ENCODE assay signal across 15 cellular contexts in the genomic region with DNA sequence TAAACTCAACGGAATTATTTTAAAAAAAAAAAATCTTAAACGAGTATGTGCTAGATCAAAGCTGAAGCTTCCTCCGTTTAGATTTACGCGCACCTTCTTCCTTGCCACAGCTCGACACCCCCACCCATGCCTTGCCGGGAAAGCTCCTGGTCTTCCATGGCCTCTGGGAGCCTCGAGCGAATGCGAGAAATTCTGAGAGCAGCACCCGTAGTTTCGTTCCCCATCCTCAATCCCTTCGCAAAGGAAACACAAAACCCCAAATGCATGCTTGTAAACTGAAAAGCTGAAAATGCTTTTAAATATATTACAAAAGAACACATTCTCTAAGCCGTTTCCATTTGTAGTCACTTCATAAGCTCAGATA. TPM values are rescaled to one million over a fixed set of nuclear protein-coding genes. Genes with fewer than 3 reads are reported as not detected.
A peak's percentile ranks its signal among the peaks of the same experiment; 100 is the strongest.
DNase-seq lines count a peak whose midpoint lies in the region; ATAC-seq and TF ChIP-seq lines count a peak whose summit lies in the region.
"Had no signal": no experiment of that assay in that cellular context is flagged by ENCODE, and none has a peak within 500 bp of the region (broad histone marks: within the 10 kb centered on the region; RNA-seq: fewer than 3 reads in every experiment).

No MANE protein-coding gene starts in this region.

- H3K4me1 ChIP-seq in heart left ventricle, result peaks cover 0 to 24% (median 6%) of the 10 kb centered on the region in 12 donors
- peaks cover 0 to 17% of the 10 kb centered on the region in 2 donors for H3K4me1 ChIP-seq in thoracic aorta (ENCODE audit: control insufficient read depth in 1 of 2, low read depth in 2 of 2)

- no peaks in the 10 kb centered on the region for H3K36me3 ChIP-seq in heart left ventricle
- no peaks in the 10 kb centered on the region for H3K36me3 ChIP-seq in thoracic aorta

- no peaks in the 10 kb centered on the region for H3K9me3 ChIP-seq in heart left ventricle
- no peaks in the 10 kb centered on the region for H3K9me3 ChIP-seq in thoracic aorta

- no peak overlapping the region for H3K27ac ChIP-seq in heart left ventricle
- H3K27ac ChIP-seq in dorsolateral prefrontal cortex, result no peak overlapping the region
- peak overlapping the region in 1 of 2 donors; percentile 8 for H3K27ac ChIP-seq in thoracic aorta

- ATAC-seq in heart left ventricle (no peak), Right ventricle myocardium inferior (no peak), thoracic aorta (ENCODE audit: insufficient number of reproducible peaks, low FRiP score, low read depth) (no peak), GM21737 (IDR thresholded peaks at IDR 0.05; ENCODE audit: unreplicated experiment) (no peak)
- ATAC-seq: effector memory CD8-positive, alpha-beta T cell; natural killer cell had no signal

- TF ChIP-seq POLR2A in heart left ventricle (IDR thresholded peaks at IDR 0.05) (no peak), lower leg skin (IDR thresholded peaks at IDR 0.05) (no peak)

- DNase-seq in heart left ventricle (no peak), Right ventricle myocardium inferior (ENCODE audit: missing footprints) (no peak), dorsolateral prefrontal cortex (no peak), lower leg skin (ENCODE audit: low spot score in 2 of 2) (no peak), thoracic aorta (ENCODE audit: low spot score) (no peak), A172 (ENCODE audit: low spot score) (no peak), kidney glomerular epithelial cell (lab: John Stamatoyannopoulos, UW) (no peak)
- DNase-seq: activated CD4-positive, alpha-beta T cell treated with anti-CD3 and anti-CD28 coated beads, Interleukin-2, amount 10 ng/mL, durations not matched to agents 7 days and 5 days; activated naive CD4-positive, alpha-beta T cell treated with Interleukin-2 at 50 U/mL for 16 hours; DND-41; effector memory CD8-positive, alpha-beta T cell; immature natural killer cell; natural killer cell; SW 1271 had no signal

- H3K27me3 ChIP-seq in heart left ventricle (peaks cover 15 to 80% (median 54%) of the 10 kb centered on the region in 9 donors), dorsolateral prefrontal cortex (peaks cover 4 to 87% (median 65%) of the 10 kb centered on the region in 45 donors), thoracic aorta (replicated peaks; ENCODE audit: insufficient read depth) (no peaks in the 10 kb centered on the region)

- 5 to 9% (median 7%) methylated on average over 14 of the region's 14 CpGs for WGBS in heart left ventricle, 4 donors
- WGBS in lower leg skin, 2 donors, result 1 to 3% methylated on average over 14 of the region's 14 CpGs

- no peak for TF ChIP-seq CTCF in heart left ventricle (IDR thresholded peaks at IDR 0.05)
- TF ChIP-seq CTCF in dorsolateral prefrontal cortex (IDR thresholded peaks at IDR 0.05 in 54 of 56, conservative IDR thresholded peaks at IDR 0.05 in 2 of 56; ENCODE audit: low read depth in 1 of 56, partially characterized antibody in 56 of 56), result no peak
- TF ChIP-seq CTCF in lower leg skin (IDR thresholded peaks at IDR 0.05), result no peak
- no peak for TF ChIP-seq CTCF in thoracic aorta (IDR thresholded peaks at IDR 0.05)

- intact Hi-C loops in heart left ventricle (cut with DNase I) (loop anchor here in 1 of 10 donors (10.0 kb wide), 1 partner anchor 54 kb away; no protein-coding TSS in a partner anchor), Right ventricle myocardium inferior (cut with DNase I) (no loop called here), dorsolateral prefrontal cortex (cut with DNase I) (no loop called here), lower leg skin (cut with DNase I; ENCODE audit: low total_unique reads) (loop anchor here (5.0 kb wide), 1 partner anchor 281 kb away; no protein-coding TSS in a partner anchor)

- H3K4me3 ChIP-seq in heart left ventricle, result peak overlapping the region in 8 of 12 donors; percentile 21 to 44 (median 34)
- peak overlapping the region in 30 of 59 donors; percentile 4 to 61 (median 40) for H3K4me3 ChIP-seq in dorsolateral prefrontal cortex
- H3K4me3 ChIP-seq in lower leg skin (ENCODE audit: low read depth, poor library complexity, severe bottlenecking), result peak overlapping the region; percentile 46
- peak overlapping the region; percentile 62 for H3K4me3 ChIP-seq in thoracic aorta

RNA-seq across cellular contexts. Expression of a gene that starts 1.6 kb away (rescaled TPM):
- 10 to 100 TPM in 1 of 9 donors, under 1 TPM in 6, not detected in 2; 0.05 to 10.9 (median 0.13) TPM for total RNA-seq in heart left ventricle
- under 1 TPM; 0.04 to 0.22 TPM for polyA plus RNA-seq in heart left ventricle
- total RNA-seq in Right ventricle myocardium inferior, result 0.08 TPM
- 1 to 10 TPM in 1 of 120 experiments, under 1 TPM in 29, not detected in 90; 0.03 to 1.5 (median 0.22) TPM for total RNA-seq in dorsolateral prefrontal cortex
- 1,000 to 10,000 TPM in 1 of 4 donors, 100 to 1,000 TPM in 3; 661 to 1,000 (median 831) TPM for total RNA-seq in lower leg skin
- 10 to 100 TPM in 1 of 2 donors, 1 to 10 TPM in 1; 3.0 to 12.9 TPM for total RNA-seq in thoracic aorta
- total RNA-seq in A172 (2014; rRNA removed; shearing (Covaris generic)), result not detected in 2 replicates
- total RNA-seq: activated CD4-positive, alpha-beta T cell treated with anti-CD3 and anti-CD28 coated beads, Interleukin-2, amount 10 ng/mL, durations not matched to agents 7 days and 5 days; natural killer cell had no signal
- polyA plus RNA-seq: immature natural killer cell had no signal

Comparison
In these comparisons a context has a peak if more than half of its experiments do, and no peak if none do; other contexts are left out.
1. RNA of a gene that starts 1.6 kb away (total RNA-seq): 661 to 1,000 TPM in lower leg skin; 3.0 to 12.9 TPM in thoracic aorta, 0.05 to 10.9 TPM in heart left ventricle, 0.08 TPM in Right ventricle myocardium inferior (single experiment), 0.03 to 1.5 TPM in dorsolateral prefrontal cortex and not detected in A172; every median in the first group is over 10 times any median in the second.
2. Peak in every context shown above with its lines, with median percentiles within 50 percentile points of each other: H3K4me3 ChIP-seq.